11 cellular contexts compared by ENCODE assay signal in genomic region chr12:8810112-8810511, GRCh38. TPM values are rescaled to one million over a fixed set of nuclear protein-coding genes. Genes with fewer than 3 reads are reported as not detected.
"Had no signal": no experiment of that assay in that cellular context is flagged by ENCODE, and none has a peak within 500 bp of the region (broad histone marks: within the 10 kb centered on the region; RNA-seq: fewer than 3 reads in every experiment).

No MANE protein-coding gene starts in this region.

RNA-seq across cellular contexts. Expression of gene A2ML1, which starts 12.3 kb away (rescaled TPM):
- total RNA-seq: activated CD4-positive, alpha-beta memory T cell treated with anti-CD3 and anti-CD28 coated beads, Interleukin-2, amount 10 ng/mL, durations not matched to agents 7 days and 5 days; activated CD4-positive, alpha-beta T cell treated with anti-CD3 and anti-CD28 coated beads, Interleukin-2, amount 10 ng/mL, durations not matched to agents 7 days and 5 days; activated naive CD4-positive, alpha-beta T cell treated with anti-CD3 and anti-CD28 coated beads, Interleukin-2, amount 50 U/mL, for 72 hours; activated T-cell treated with anti-CD3 and anti-CD28 coated beads, Interleukin-2, amount 50 U/mL, for 72 hours; astrocyte; cardiac septum; endothelial cell of umbilical vein; fibroblast of lung; fibroblast of villous mesenchyme; glomerular endothelial cell; T-helper 1 cell treated with Interleukin-12 subunit alpha and Interleukin-12 subunit beta and Interleukin-4 antibody, amounts not matched to agents 30 ng/mL and 1 ng/mL, for 36 hours had no signal
- polyA plus RNA-seq: endothelial cell of umbilical vein, fibroblast of lung had no signal
